In genomic region chr1:114490235-114490634, GRCh38 we compare ENCODE assay signal across 1 cellular context.
TF ChIP-seq lines count a peak whose summit lies in the region.

No MANE protein-coding gene starts in this region.

TF ChIP-seq in K562, 482 proteins besides CTCF, POLR2A, EP300 and RAD21:
- TF ChIP-seq NFIC (IDR thresholded peaks at IDR 0.05) = 0 out of 2 replicates have a peak, but pooled peaks have one; percentile 29
- no peak for TF ChIP-seq ZBTB11 (CRISPR knock-in tag; IDR thresholded peaks at IDR 0.05)
